ENCODE assay signal across 17 cellular contexts in genomic region chr9:76443887-76444286, GRCh38. TPM values are rescaled to one million over a fixed set of nuclear protein-coding genes. Genes with fewer than 3 reads are reported as not detected.
DNase-seq lines count a peak whose midpoint lies in the region; ATAC-seq and TF ChIP-seq lines count a peak whose summit lies in the region.
"Had no signal": no experiment of that assay in that cellular context is flagged by ENCODE, and none has a peak within 500 bp of the region (broad histone marks: within the 10 kb centered on the region; RNA-seq: fewer than 3 reads in every experiment).

No MANE protein-coding gene starts in this region.

- H3K4me3 Mint-ChIP-seq in activated CD4-positive, alpha-beta T cell treated with anti-CD3 and anti-CD28 coated beads, Interleukin-2, amount 10 ng/mL, durations not matched to agents 24 days and 14 days = peak overlapping the region; percentile 70
- peak overlapping the region; percentile 83 for H3K4me3 Mint-ChIP-seq in stimulated activated naive CD8-positive, alpha-beta T cell treated with anti-CD3 and anti-CD28 coated beads, Interleukin-15, Interleukin-2, amounts not matched to agents 100 ng/mL and 50 ng/mL, for 24 hours
- H3K4me3 Mint-ChIP-seq in type B pancreatic cell (peak overlapping the region; percentile 9), mesothelial cell of epicardium (no peak overlapping the region)
- H3K4me3 Mint-ChIP-seq: CD8-positive, alpha-beta T cell; H9; IgD-negative memory B cell had no signal

- POLR2A ChIA-PET in HEK293T (lab: Yijun Ruan, JAX) = no interaction called here

- no peaks in the 10 kb centered on the region for H3K27me3 Mint-ChIP-seq in activated CD4-positive, alpha-beta T cell treated with anti-CD3 and anti-CD28 coated beads, Interleukin-2, amount 10 ng/mL, durations not matched to agents 24 days and 14 days
- no peaks in the 10 kb centered on the region for H3K27me3 Mint-ChIP-seq in stimulated activated naive CD8-positive, alpha-beta T cell treated with anti-CD3 and anti-CD28 coated beads, Interleukin-15, Interleukin-2, amounts not matched to agents 100 ng/mL and 50 ng/mL, for 24 hours
- H3K27me3 Mint-ChIP-seq in type B pancreatic cell (no peaks in the 10 kb centered on the region), mesothelial cell of epicardium (ENCODE audit: low read depth) (no peaks in the 10 kb centered on the region)

- H3K9me3 Mint-ChIP-seq in activated CD4-positive, alpha-beta T cell treated with anti-CD3 and anti-CD28 coated beads, Interleukin-2, amount 10 ng/mL, durations not matched to agents 24 days and 14 days = no peaks in the 10 kb centered on the region
- no peaks in the 10 kb centered on the region for H3K9me3 Mint-ChIP-seq in stimulated activated naive CD8-positive, alpha-beta T cell treated with anti-CD3 and anti-CD28 coated beads, Interleukin-15, Interleukin-2, amounts not matched to agents 100 ng/mL and 50 ng/mL, for 24 hours
- H3K9me3 Mint-ChIP-seq in type B pancreatic cell (no peaks in the 10 kb centered on the region), mesothelial cell of epicardium (peaks cover 4% of the 10 kb centered on the region)
- H3K9me3 Mint-ChIP-seq: CD8-positive, alpha-beta T cell had no signal

- H3K27ac Mint-ChIP-seq in activated CD4-positive, alpha-beta T cell treated with anti-CD3 and anti-CD28 coated beads, Interleukin-2, amount 10 ng/mL, durations not matched to agents 24 days and 14 days = peak overlapping the region; percentile 13
- H3K27ac Mint-ChIP-seq in stimulated activated naive CD8-positive, alpha-beta T cell treated with anti-CD3 and anti-CD28 coated beads, Interleukin-15, Interleukin-2, amounts not matched to agents 100 ng/mL and 50 ng/mL, for 24 hours = peak overlapping the region; percentile 43
- H3K27ac Mint-ChIP-seq in type B pancreatic cell = peak overlapping the region; percentile 79
- H3K27ac Mint-ChIP-seq in mesothelial cell of epicardium = no peak overlapping the region
- H3K27ac Mint-ChIP-seq: CD8-positive, alpha-beta T cell; H9; IgD-negative memory B cell had no signal

- TF ChIP-seq CTCF in type B pancreatic cell (conservative IDR thresholded peaks at IDR 0.05) = no peak
- no peak for TF ChIP-seq CTCF in mesothelial cell of epicardium (IDR thresholded peaks at IDR 0.05; ENCODE audit: unreplicated experiment)

- intact Hi-C loops in activated CD4-positive, alpha-beta T cell treated with anti-CD3 and anti-CD28 coated beads, Interleukin-2, amount 10 ng/mL, durations not matched to agents 24 days and 14 days (cut with micrococcal nuclease) = loop anchor here (5.0 to 10.0 kb wide), 3 partner anchors 549 to 1357 kb away; partner anchors contain the start of genes NMRK1, OSTF1 and PCSK5

- DNase-seq in activated CD4-positive, alpha-beta T cell treated with anti-CD3 and anti-CD28 coated beads, Interleukin-2, amount 10 ng/mL, durations not matched to agents 24 days and 14 days = no peak
- no peak for DNase-seq in activated CD4-positive, alpha-beta T cell treated with anti-CD3 and anti-CD28 coated beads for 48 hours
- DNase-seq in stimulated activated naive CD8-positive, alpha-beta T cell treated with anti-CD3 and anti-CD28 coated beads, Interleukin-15, Interleukin-2, amounts not matched to agents 100 U/mL and 50 U/mL, for 24 hours = no peak
- no peak for DNase-seq in type B pancreatic cell (ENCODE audit: extremely low spot score, unreplicated experiment)
- DNase-seq in mesothelial cell of epicardium (ENCODE audit: low spot score in 2 of 2, unreplicated experiment in 2 of 2) = no peak
- no peak for DNase-seq in HEK293T (ENCODE audit: extremely low spot score)
- DNase-seq: CD8-positive, alpha-beta T cell; DMS79 treated with DMSO at 0.1 percent for 48 hours; H9; NCI-H1105 treated with DMSO at 0.1 percent for 48 hours; NCI-H1694 treated with DMSO at 0.1 percent for 48 hours; NCI-H2107; NCI-H2227 treated with DMSO at 0.1 percent for 48 hours; NCI-H524 treated with DMSO at 0.1 percent for 48 hours had no signal

- no peak for ATAC-seq in stimulated activated naive CD8-positive, alpha-beta T cell treated with anti-CD3 and anti-CD28 coated beads, Interleukin-15, Interleukin-2, amounts not matched to agents 100 U/mL and 50 U/mL, for 24 hours
- peak; percentile 59 for ATAC-seq in esophagus mucosa
- ATAC-seq: CD8-positive, alpha-beta T cell had no signal

- H3K4me1 Mint-ChIP-seq in activated CD4-positive, alpha-beta T cell treated with anti-CD3 and anti-CD28 coated beads, Interleukin-2, amount 10 ng/mL, durations not matched to agents 24 days and 14 days = peaks cover 40% of the 10 kb centered on the region
- H3K4me1 Mint-ChIP-seq in stimulated activated naive CD8-positive, alpha-beta T cell treated with anti-CD3 and anti-CD28 coated beads, Interleukin-15, Interleukin-2, amounts not matched to agents 100 ng/mL and 50 ng/mL, for 24 hours (ENCODE audit: low read depth) = peaks cover 51% of the 10 kb centered on the region
- H3K4me1 Mint-ChIP-seq in type B pancreatic cell (ENCODE audit: unreplicated experiment) (peaks cover 17% of the 10 kb centered on the region), mesothelial cell of epicardium (peaks cover 7% of the 10 kb centered on the region)

- CTCF ChIA-PET in HEK293T (lab: Yijun Ruan, JAX) = no interaction called here

- peaks cover 12% of the 10 kb centered on the region for H3K36me3 Mint-ChIP-seq in activated CD4-positive, alpha-beta T cell treated with anti-CD3 and anti-CD28 coated beads, Interleukin-2, amount 10 ng/mL, durations not matched to agents 24 days and 14 days (ENCODE audit: low read depth)
- H3K36me3 Mint-ChIP-seq in stimulated activated naive CD8-positive, alpha-beta T cell treated with anti-CD3 and anti-CD28 coated beads, Interleukin-15, Interleukin-2, amounts not matched to agents 100 ng/mL and 50 ng/mL, for 24 hours (ENCODE audit: low read depth) = peaks cover 4% of the 10 kb centered on the region
- H3K36me3 Mint-ChIP-seq in type B pancreatic cell = no peaks in the 10 kb centered on the region
- H3K36me3 Mint-ChIP-seq in mesothelial cell of epicardium = peaks cover 2% of the 10 kb centered on the region
- H3K36me3 Mint-ChIP-seq: CD8-positive, alpha-beta T cell; IgD-negative memory B cell had no signal

TF ChIP-seq in HEK293T, 16 proteins besides CTCF, POLR2A, EP300 and RAD21:
- no peak for TF ChIP-seq SP1 (IDR thresholded peaks at IDR 0.05)
- no peak for TF ChIP-seq SUZ12 (IDR thresholded peaks at IDR 0.05)
- TF ChIP-seq FOXA1 (IDR thresholded peaks at IDR 0.05) = no peak
- no peak for TF ChIP-seq L3MBTL2 (conservative IDR thresholded peaks at IDR 0.05)

RNA-seq across cellular contexts. Expression of gene GCNT1, which starts 15.1 kb away (rescaled TPM):
- total RNA-seq in activated CD4-positive, alpha-beta T cell treated with anti-CD3 and anti-CD28 coated beads, Interleukin-2, amount 10 ng/mL, durations not matched to agents 24 days and 14 days = 7.0 and 9.8 TPM in 2 replicates
- 3.8 TPM for total RNA-seq in esophagus mucosa
- total RNA-seq in type B pancreatic cell (ENCODE audit: low replicate concordance) = 23.8 and 50.3 TPM in 2 replicates
- total RNA-seq in mesothelial cell of epicardium = 8.0 to 9.1 TPM (median 8.6 TPM) in 3 replicates

RNA-seq across cellular contexts. Expression of gene RFK, which starts 49.7 kb away (rescaled TPM):
- 16.6 and 17.9 TPM in 2 replicates for total RNA-seq in activated CD4-positive, alpha-beta T cell treated with anti-CD3 and anti-CD28 coated beads, Interleukin-2, amount 10 ng/mL, durations not matched to agents 24 days and 14 days
- total RNA-seq in esophagus mucosa (6.6 TPM), type B pancreatic cell (ENCODE audit: low replicate concordance) (19.8 and 23.4 TPM in 2 replicates), mesothelial cell of epicardium (8.5 to 10.2 TPM (median 9.7 TPM) in 3 replicates)
